8 cellular contexts compared by ENCODE assay signal in genomic region chr11:61793084-61793828, GRCh38. TPM values are rescaled to one million over a fixed set of nuclear protein-coding genes. Genes with fewer than 3 reads are reported as not detected.
A peak's percentile ranks its signal among the peaks of the same experiment; 100 is the strongest.
DNase-seq lines count a peak whose midpoint lies in the region; ATAC-seq and TF ChIP-seq lines count a peak whose summit lies in the region.

No MANE protein-coding gene starts in this region.

- H3K36me3 ChIP-seq in PC-9 (ENCODE audit: low read depth): peaks cover 24% of the 10 kb centered on the region
- H3K36me3 ChIP-seq in parathyroid adenoma (ENCODE audit: control insufficient read depth, insufficient read depth, low read length): no peaks in the 10 kb centered on the region

- CTCF ChIA-PET in PC-9 (lab: Charles Lee): interaction anchor here (0.6 kb wide), 1 partner anchor 351 kb away, joined by 3 read pairs; no protein-coding TSS in a partner anchor

- H3K4me1 ChIP-seq in PC-9 (replicated peaks; ENCODE audit: insufficient read depth) (peaks cover 20% of the 10 kb centered on the region), parathyroid adenoma (peaks cover 2% of the 10 kb centered on the region)

- H3F3A ChIP-seq in PC-9 (ENCODE audit: insufficient read depth, low read depth): peaks cover 15% of the 10 kb centered on the region; the same call in 1 of the 2 replicates

- TSS peak; percentile 46 for BruUV-seq in PC-9 (replicated peaks; lab: Mats Ljungman, UMichigan)

- DNase-seq in PC-9 (no peak), epithelial cell of proximal tubule (ENCODE audit: low read depth) (no peak), dermis blood vessel endothelial cell (no peak), GDM1 (lab: John Stamatoyannopoulos, UW) (no peak), HPDE6-E6E7 (ENCODE audit: extremely low spot score) (no peak)

- H3K79me2 ChIP-seq in PC-9 (ENCODE audit: low read depth) (peaks cover 80% of the 10 kb centered on the region), parathyroid adenoma (peaks cover 3% of the 10 kb centered on the region)

- TF ChIP-seq CTCF in C4-2B (conservative IDR thresholded peaks at IDR 0.05) (no peak), PC-9 (conservative IDR thresholded peaks at IDR 0.05) (no peak), epithelial cell of proximal tubule (conservative IDR thresholded peaks at IDR 0.05; ENCODE audit: low read depth, low read length) (no peak), parathyroid adenoma (IDR thresholded peaks at IDR 0.05) (no peak)

- peak overlapping the region; percentile 72 for H3K4me3 ChIP-seq in PC-9
- H3K4me3 ChIP-seq in epithelial cell of proximal tubule (ENCODE audit: low read depth, low read length): peak overlapping the region; percentile 67
- peak overlapping the region; percentile 92 for H3K4me3 ChIP-seq in parathyroid adenoma (ENCODE audit: low read depth, low read length)

- POLR2A ChIA-PET in PC-9 (lab: Charles Lee; ENCODE audit: unreplicated experiment): interaction anchor here (0.6 to 1.0 kb wide), 6 partner anchors 12 to 884 kb away, joined by 3 to 8 read pairs (median 6); partner anchors contain the start of genes FADS2 and INCENP

- peak overlapping the region; percentile 97 for H3K27ac ChIP-seq in C4-2B
- peak overlapping the region; percentile 81 for H3K27ac ChIP-seq in PC-9
- no peak overlapping the region for H3K27ac ChIP-seq in parathyroid adenoma

- H4K20me1 ChIP-seq in PC-9 (ENCODE audit: insufficient read depth): no peaks in the 10 kb centered on the region; the same call in 1 of the 2 replicates

- no peaks in the 10 kb centered on the region for H3K9me2 ChIP-seq in PC-9 (ENCODE audit: insufficient read depth)

- ATAC-seq in GM21528 (IDR thresholded peaks at IDR 0.05; ENCODE audit: low FRiP score, unreplicated experiment): peak; percentile 32

- peak overlapping the region; percentile 11 for H3K9ac ChIP-seq in parathyroid adenoma

- H2AFZ ChIP-seq in PC-9 (peak overlapping the region; percentile 84), parathyroid adenoma (peak overlapping the region; percentile 93)

- H3K4me2 ChIP-seq in PC-9 (peak overlapping the region; percentile 95), parathyroid adenoma (ENCODE audit: low read length) (peak overlapping the region; percentile 87)

- no peaks in the 10 kb centered on the region for H3K27me3 ChIP-seq in PC-9 (ENCODE audit: insufficient read depth, low read depth)
- no peaks in the 10 kb centered on the region for H3K27me3 ChIP-seq in parathyroid adenoma (ENCODE audit: control insufficient read depth, insufficient read depth, low read length)

- no peaks in the 10 kb centered on the region for H3K9me3 ChIP-seq in PC-9 (ENCODE audit: insufficient read depth, low read depth)
- no peaks in the 10 kb centered on the region for H3K9me3 ChIP-seq in parathyroid adenoma (ENCODE audit: control insufficient read depth, low read length)

- intact Hi-C loops in PC-9 (cut with micrococcal nuclease; ENCODE audit: unreplicated experiment): loop anchor here (5.0 to 10.0 kb wide), 3 partner anchors 46 to 329 kb away; partner anchors contain the start of gene INCENP

RNA-seq across cellular contexts. Expression of gene FEN1, which starts 0.5 kb away (rescaled TPM):
- total RNA-seq in PC-9 (2021) (56.5 and 60.9 TPM in 2 replicates), epithelial cell of proximal tubule (70.6 and 120 TPM in 2 replicates), dermis blood vessel endothelial cell (27.4 and 48.5 TPM in 2 replicates)

RNA-seq across cellular contexts. Expression of gene TMEM258, which starts 0.9 kb away (rescaled TPM):
- 141 and 217 TPM in 2 replicates for total RNA-seq in PC-9 (2021)
- 95.1 and 102 TPM in 2 replicates for total RNA-seq in epithelial cell of proximal tubule
- 27.9 and 41.0 TPM in 2 replicates for total RNA-seq in dermis blood vessel endothelial cell

RNA-seq across cellular contexts. Expression of gene FADS1, which starts 23.5 kb away (rescaled TPM):
- total RNA-seq in PC-9 (2021) (114 and 150 TPM in 2 replicates), epithelial cell of proximal tubule (64.6 and 100 TPM in 2 replicates), dermis blood vessel endothelial cell (34.9 and 73.6 TPM in 2 replicates)

RNA-seq across cellular contexts. Expression of gene FADS2, which starts 34.8 kb away (rescaled TPM):
- total RNA-seq in PC-9 (2021) (223 and 514 TPM in 2 replicates), epithelial cell of proximal tubule (169 and 442 TPM in 2 replicates), dermis blood vessel endothelial cell (75.9 and 253 TPM in 2 replicates)

RNA-seq across cellular contexts. Expression of gene MYRF, which starts 40.8 kb away (rescaled TPM):
- 15.3 and 16.3 TPM in 2 replicates for total RNA-seq in PC-9 (2021)
- total RNA-seq in epithelial cell of proximal tubule: 7.6 and 25.0 TPM in 2 replicates
- 0.17 and 0.28 TPM in 2 replicates for total RNA-seq in dermis blood vessel endothelial cell
